Comparison of ENCODE assay signal across 1 cellular context in genomic region chr17:39706383-39706782, GRCh38.
TF ChIP-seq lines count a peak whose summit lies in the region.

No MANE protein-coding gene starts in this region.

TF ChIP-seq in H1, 55 proteins besides CTCF, POLR2A, EP300 and RAD21:
- TF ChIP-seq SP4 (IDR thresholded peaks at IDR 0.05; ENCODE audit: low read length) (no peak), TAF7 (optimal IDR thresholded peaks at IDR 0.05; ENCODE audit: borderline replicate concordance, low read depth, low read length) (no peak), RBBP5 (IDR thresholded peaks at IDR 0.05; ENCODE audit: borderline replicate concordance, low read depth, low read length) (no peak), ATF2 (IDR thresholded peaks at IDR 0.05; ENCODE audit: low read length) (no peak), ASH2L (IDR thresholded peaks at IDR 0.05; ENCODE audit: low read length) (no peak), RFX5 (IDR thresholded peaks at IDR 0.05; ENCODE audit: borderline replicate concordance, low read depth, low read length) (no peak), RXRA (IDR thresholded peaks at IDR 0.05; ENCODE audit: insufficient read depth, low read depth, low read length) (no peak), MAX (IDR thresholded peaks at IDR 0.05) (no peak), HDAC2 (IDR thresholded peaks at IDR 0.05; ENCODE audit: borderline replicate concordance in 1 of 2, low read depth in 2 of 2, low read length in 2 of 2) (no peak), CEBPB (IDR thresholded peaks at IDR 0.05; ENCODE audit: low read depth, low read length) (no peak), NANOG (IDR thresholded peaks at IDR 0.05; ENCODE audit: insufficient read depth, low read depth, low read length, poor library complexity, severe bottlenecking) (no peak), USF2 (IDR thresholded peaks at IDR 0.05; ENCODE audit: low read length) (no peak), CHD7 (IDR thresholded peaks at IDR 0.05; ENCODE audit: insufficient replicate concordance, low read length) (no peak), ZNF274 (IDR thresholded peaks at IDR 0.05; ENCODE audit: borderline replicate concordance, extremely low read depth, low read length) (no peak), SUZ12 (IDR thresholded peaks at IDR 0.05; ENCODE audit: low read length) (no peak), JUND (IDR thresholded peaks at IDR 0.05; ENCODE audit: low read length) (no peak), E2F6 (IDR thresholded peaks at IDR 0.05) (no peak), SP2 (IDR thresholded peaks at IDR 0.05; ENCODE audit: low read length) (no peak)
